In the genomic region with DNA sequence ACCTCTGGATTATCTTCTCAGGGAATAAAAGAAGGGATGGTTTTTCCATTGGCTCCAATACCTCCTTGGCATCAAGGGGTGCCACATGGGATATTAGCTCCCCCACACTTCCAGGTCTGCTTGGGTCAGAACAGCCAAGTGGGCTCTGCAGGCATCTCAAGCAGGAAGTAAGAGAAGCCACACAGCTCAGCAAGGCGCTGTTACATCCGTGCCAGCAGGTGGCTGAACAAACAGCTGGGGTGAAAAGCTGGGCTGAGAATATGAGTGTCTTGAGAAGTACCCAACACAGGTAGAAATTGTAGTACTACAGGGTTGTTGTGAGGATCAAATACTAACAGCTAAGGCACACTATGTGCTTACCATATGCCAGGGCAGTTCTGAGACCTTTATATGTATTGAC, we compare ENCODE assay signal across 17 cellular contexts.
DNase-seq lines count a peak whose midpoint lies in the region; ATAC-seq and TF ChIP-seq lines count a peak whose summit lies in the region.
"Had no signal": no experiment of that assay in that cellular context is flagged by ENCODE, and none has a peak within 500 bp of the region (broad histone marks: within the 10 kb centered on the region; RNA-seq: fewer than 3 reads in every experiment).

No MANE protein-coding gene starts in this region.

- TF ChIP-seq EP300 in transverse colon (IDR thresholded peaks at IDR 0.05; ENCODE audit: low read depth): no peak

- H3K27ac ChIP-seq in mesendoderm (ENCODE audit: low read depth, low read length): no peak overlapping the region
- H3K27ac ChIP-seq in transverse colon: no peak overlapping the region
- H3K27ac ChIP-seq: 22Rv1, BLaER1 had no signal

- H3K36me3 ChIP-seq in mesendoderm (ENCODE audit: control insufficient read depth, insufficient read depth, low read length) (no peaks in the 10 kb centered on the region), transverse colon (no peaks in the 10 kb centered on the region)

- H3K79me2 ChIP-seq in mesendoderm (ENCODE audit: control insufficient read depth, insufficient read depth, low read length): no peaks in the 10 kb centered on the region

- intact Hi-C loops in transverse colon (cut with DNase I; ENCODE audit: low total_unique reads): no loop called here

- H2BK15ac ChIP-seq in mesendoderm (replicated peaks; ENCODE audit: low read depth): no peak overlapping the region

- no peak overlapping the region for H3K18ac ChIP-seq in mesendoderm (ENCODE audit: low read length)

- H3K4ac ChIP-seq in mesendoderm (ENCODE audit: low read depth, low read length): no peak overlapping the region

- no peak overlapping the region for H4K5ac ChIP-seq in mesendoderm (ENCODE audit: low read length)

- no peak overlapping the region for H3K23ac ChIP-seq in mesendoderm (ENCODE audit: low read length)

- no peaks in the 10 kb centered on the region for H3K4me1 ChIP-seq in mesendoderm (ENCODE audit: control insufficient read depth, low read depth, low read length)
- no peaks in the 10 kb centered on the region for H3K4me1 ChIP-seq in transverse colon

- H2BK120ac ChIP-seq in mesendoderm (ENCODE audit: low read depth, low read length): no peak overlapping the region

- no CpG with 5 or more reads among the region's 2 CpGs for WGBS in mesendoderm (ENCODE audit: extremely low coverage, insufficient coverage, low lambda C conversion rate)
- 58% methylated on average over 2 of the region's 2 CpGs; no CpG with 5 or more reads in 1 of the 2 donors for WGBS in transverse colon (ENCODE audit: low coverage in 1 of 2), 2 donors

- H3K9me3 ChIP-seq in transverse colon: no peaks in the 10 kb centered on the region

- no peak for TF ChIP-seq CTCF in transverse colon (IDR thresholded peaks at IDR 0.05)

- ATAC-seq in HG03378 (IDR thresholded peaks at IDR 0.05; ENCODE audit: unreplicated experiment): no peak
- ATAC-seq: PC-3, T-cell had no signal

- H3K9ac ChIP-seq in mesendoderm (ENCODE audit: low read length): no peak overlapping the region
- H3K9ac ChIP-seq: BLaER1 had no signal

- H2AK5ac ChIP-seq in mesendoderm (ENCODE audit: low read length): no peak overlapping the region

- DNase-seq in DMS53 (lab: John Stamatoyannopoulos, UW) (peak; percentile 39), DMS53 treated with DMSO at 0.1 percent for 48 hours (lab: John Stamatoyannopoulos, UW; ENCODE audit: unreplicated experiment) (no peak), RPMI8226 (peak; percentile 8), mesendoderm (peak; percentile 12), transverse colon (no peak), NCI-H1694 treated with DMSO at 0.1 percent for 48 hours (lab: John Stamatoyannopoulos, UW) (no peak)
- DNase-seq in Jurkat, Clone E6-1 (ENCODE audit: low read depth, low spot score): peak; percentile 59
- DNase-seq: EL, NCI-H1048, NCI-H187, NCI-H2171 treated with DMSO at 0.1 percent for 48 hours, NCI-H524 treated with DMSO at 0.1 percent for 48 hours, PC-3, T-cell had no signal

- in situ Hi-C loops in transverse colon (cut with MboI; ENCODE audit: low pct_ligation_motif_present in 1 of 4, low pct_unique_long_range_greater_than_20kb in 1 of 4, low sequenced_read_pairs in 3 of 4): no loop called here

- no peak overlapping the region for H3K56ac ChIP-seq in mesendoderm (ENCODE audit: low read length)

- TF ChIP-seq POLR2A in transverse colon (IDR thresholded peaks at IDR 0.05): no peak

- no peak overlapping the region for H2BK5ac ChIP-seq in mesendoderm (ENCODE audit: low read length)

- no peak overlapping the region for H4K8ac ChIP-seq in mesendoderm (ENCODE audit: low read depth, low read length)

- no peaks in the 10 kb centered on the region for H3K79me1 ChIP-seq in mesendoderm (ENCODE audit: low read length)

- no peak overlapping the region for H3K4me2 ChIP-seq in mesendoderm (ENCODE audit: low read length)
- H3K4me2 ChIP-seq: BLaER1 had no signal

- no peak overlapping the region for H3K4me3 ChIP-seq in Jurkat, Clone E6-1 (ENCODE audit: low read length)
- no peak overlapping the region for H3K4me3 ChIP-seq in mesendoderm (ENCODE audit: low read length)
- H3K4me3 ChIP-seq in transverse colon: no peak overlapping the region
- H3K4me3 ChIP-seq: BLaER1 had no signal

- H3K27me3 ChIP-seq in mesendoderm (ENCODE audit: insufficient read depth, low read length, poor library complexity) (no peaks in the 10 kb centered on the region), transverse colon (no peaks in the 10 kb centered on the region)
- H3K27me3 ChIP-seq: BLaER1 had no signal

Comparison
In these comparisons a context has a peak if more than half of its experiments do, and no peak if none do; other contexts are left out.
1. DNase-seq: peak in DMS53 (single experiment), Jurkat, Clone E6-1 (single experiment), RPMI8226 (single experiment) and mesendoderm (single experiment); none in DMS53 treated with DMSO at 0.1 percent for 48 hours (single experiment), transverse colon (single experiment) and NCI-H1694 treated with DMSO at 0.1 percent for 48 hours (single experiment).